In the genomic region with DNA sequence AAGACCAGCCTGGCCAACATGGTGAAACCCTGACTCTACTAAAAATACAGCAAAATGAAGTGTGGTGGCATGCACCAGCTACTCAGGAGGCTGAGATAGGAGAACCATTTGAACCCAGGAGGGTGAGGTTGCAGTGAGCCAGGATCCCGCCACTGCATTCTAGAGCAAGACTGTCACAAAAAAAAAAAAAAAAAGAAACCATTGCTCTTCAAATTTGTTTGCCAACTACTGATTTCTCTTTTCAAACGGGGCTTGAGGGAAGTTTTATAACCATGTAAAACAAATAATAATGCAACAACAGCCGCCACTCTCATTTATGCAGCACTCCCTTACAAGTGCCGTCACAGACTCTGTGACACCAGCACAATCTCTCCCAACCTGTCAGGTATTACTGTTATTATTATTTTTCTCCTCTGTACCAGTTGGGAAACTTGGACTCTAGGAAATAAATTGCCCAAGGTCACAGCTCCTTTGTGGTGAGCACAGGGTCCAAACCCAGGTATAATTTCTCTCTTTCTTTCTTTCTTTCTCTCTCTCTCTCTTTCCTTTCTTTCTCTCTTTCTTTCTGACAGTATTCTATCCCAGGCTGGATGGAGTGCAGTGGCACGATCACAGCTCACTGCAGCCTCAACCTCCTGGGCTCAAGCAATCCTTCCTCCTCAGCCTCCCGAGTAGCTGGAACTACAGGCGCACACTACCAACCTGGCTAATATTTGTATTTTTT, we compare ENCODE assay signal across 17 cellular contexts. TPM values are rescaled to one million over a fixed set of nuclear protein-coding genes. Genes with fewer than 3 reads are reported as not detected.
DNase-seq lines count a peak whose midpoint lies in the region; ATAC-seq, FAIRE-seq and TF ChIP-seq lines count a peak whose summit lies in the region.
"Had no signal": no experiment of that assay in that cellular context is flagged by ENCODE, and none has a peak within 500 bp of the region (broad histone marks: within the 10 kb centered on the region; RNA-seq: fewer than 3 reads in every experiment).

No MANE protein-coding gene starts in this region.

- TF ChIP-seq POLR2A in A549 (IDR thresholded peaks at IDR 0.05; ENCODE audit: low read length) = no peak

- no peaks in the 10 kb centered on the region for H3K27me3 ChIP-seq in CD8-positive, alpha-beta memory T cell (ENCODE audit: insufficient read depth, low read length, poor library complexity, severe bottlenecking)
- no peaks in the 10 kb centered on the region for H3K27me3 ChIP-seq in liver (ENCODE audit: control insufficient read depth in 4 of 4, insufficient read depth in 4 of 4, low read length in 3 of 4)
- H3K27me3 ChIP-seq: uterus had no signal

- peaks cover 0 to 25% (median 6%) of the 10 kb centered on the region in 3 donors for H3K36me3 Mint-ChIP-seq in CD8-positive, alpha-beta memory T cell
- H3K36me3 Mint-ChIP-seq in activated T-helper 17 cell treated with anti-CD3 and anti-CD28 coated beads, Interleukin-2, amount 50 U/mL, for 72 hours (ENCODE audit: low read depth) = peaks cover 61% of the 10 kb centered on the region

- POLR2A ChIA-PET in A549 (lab: Yijun Ruan, JAX) = no interaction called here
- POLR2A ChIA-PET in CD8-positive, alpha-beta memory T cell (lab: Charles Lee) = no interaction called here

- DNase-seq in A549 (ENCODE audit: low read depth in 1 of 2, low spot score in 1 of 2) (no peak), middle frontal gyrus (ENCODE audit: extremely low spot score, low spot score) (no peak), GM10266 (ENCODE audit: extremely low spot score) (no peak)
- no peak for DNase-seq in CD8-positive, alpha-beta memory T cell
- DNase-seq in activated CD8-positive, alpha-beta memory T cell treated with anti-CD3 and anti-CD28 coated beads, Interleukin-2, amount 50 U/mL, for 4 hours = no peak
- DNase-seq: activated CD4-positive, alpha-beta T cell treated with anti-CD3 and anti-CD28 coated beads, Interleukin-2, amount 50 U/mL, for 1 hour; activated effector memory CD4-positive, alpha-beta T cell treated with Interleukin-2 at 50 U/mL for 16 hours; central memory CD4-positive, alpha-beta T cell; NCI-H1105 treated with DMSO at 0.1 percent for 48 hours; uterus had no signal

- peaks cover 35% of the 10 kb centered on the region for H3K4me1 ChIP-seq in A549
- H3K4me1 ChIP-seq in CD8-positive, alpha-beta memory T cell (ENCODE audit: insufficient read depth, low read length) = peaks cover 62% of the 10 kb centered on the region
- peaks cover 4 to 29% (median 22%) of the 10 kb centered on the region in 4 donors for H3K4me1 ChIP-seq in liver (ENCODE audit: control insufficient read depth in 4 of 4, insufficient read depth in 4 of 4, low read length in 3 of 4)
- H3K4me1 ChIP-seq: uterus had no signal

- H3K27ac ChIP-seq in A549 = peak overlapping the region in 1 of 2 experiments; percentile 68; a peak in 4 of 6 replicates
- no peak overlapping the region for H3K27ac ChIP-seq in CD8-positive, alpha-beta memory T cell (ENCODE audit: low read depth, low read length)
- H3K27ac ChIP-seq in liver (ENCODE audit: low read depth in 1 of 2, low read length in 2 of 2) = peak overlapping the region; percentile 79 to 91

- peak overlapping the region in 7 of 8 donors; percentile 37 to 87 (median 68) for H3K27ac Mint-ChIP-seq in CD8-positive, alpha-beta memory T cell
- peak overlapping the region; percentile 95 for H3K27ac Mint-ChIP-seq in activated T-helper 17 cell treated with anti-CD3 and anti-CD28 coated beads, Interleukin-2, amount 50 U/mL, for 72 hours
- H3K27ac Mint-ChIP-seq: B cell; T-helper 1 cell treated with Interleukin-12 subunit alpha and Interleukin-12 subunit beta and Interleukin-4 antibody, amounts not matched to agents 30 μg/mL and 1 μg/mL, for 36 hours had no signal

- no peaks in the 10 kb centered on the region for H3K36me3 ChIP-seq in CD8-positive, alpha-beta memory T cell (ENCODE audit: insufficient read depth, low read length)
- no peaks in the 10 kb centered on the region for H3K36me3 ChIP-seq in liver (ENCODE audit: control insufficient read depth in 4 of 4, insufficient read depth in 3 of 4, low read depth in 1 of 4, low read length in 3 of 4)
- H3K36me3 ChIP-seq: uterus had no signal

- no peak for TF ChIP-seq CTCF in A549 (IDR thresholded peaks at IDR 0.05)
- TF ChIP-seq CTCF in liver (IDR thresholded peaks at IDR 0.05; ENCODE audit: low read depth, low read length, missing input control) = no peak
- TF ChIP-seq CTCF in GM10266 (IDR thresholded peaks at IDR 0.05; ENCODE audit: control insufficient read depth, insufficient read depth, low read depth, missing control alignments) = no peak

- no peak; a peak in 1 of 6 replicates for ATAC-seq in A549
- no peak for ATAC-seq in activated T-helper 17 cell treated with anti-CD3 and anti-CD28 coated beads, Interleukin-2, amount 50 U/mL, for 72 hours (replicated peaks)
- ATAC-seq in HG02588 (IDR thresholded peaks at IDR 0.05; ENCODE audit: unreplicated experiment) = no peak

- TF ChIP-seq EP300 in A549 (IDR thresholded peaks at IDR 0.05) = no peak

- no peak overlapping the region for H3K4me3 ChIP-seq in A549
- no peak overlapping the region for H3K4me3 ChIP-seq in CD8-positive, alpha-beta memory T cell (ENCODE audit: low read length)
- no peak overlapping the region for H3K4me3 ChIP-seq in liver (ENCODE audit: low read depth in 1 of 3, low read length in 3 of 3)
- H3K4me3 ChIP-seq: GM12878, uterus had no signal

- CTCF ChIA-PET in A549 (lab: Yijun Ruan, JAX) = interaction anchor here (0.6 kb wide), 1 partner anchor 26 kb away, joined by 3 read pairs; no protein-coding TSS in a partner anchor
- CTCF ChIA-PET in CD8-positive, alpha-beta memory T cell (lab: Charles Lee) = no interaction called here

- H3K9me3 Mint-ChIP-seq in CD8-positive, alpha-beta memory T cell = no peaks in the 10 kb centered on the region
- H3K9me3 Mint-ChIP-seq in activated T-helper 17 cell treated with anti-CD3 and anti-CD28 coated beads, Interleukin-2, amount 50 U/mL, for 72 hours = no peaks in the 10 kb centered on the region
- H3K9me3 Mint-ChIP-seq: T-helper 1 cell treated with Interleukin-12 subunit alpha and Interleukin-12 subunit beta and Interleukin-4 antibody, amounts not matched to agents 30 μg/mL and 1 μg/mL, for 36 hours had no signal

- no peaks in the 10 kb centered on the region for H3K9me3 ChIP-seq in A549
- H3K9me3 ChIP-seq in CD8-positive, alpha-beta memory T cell (ENCODE audit: low read length) = no peaks in the 10 kb centered on the region
- no peaks in the 10 kb centered on the region for H3K9me3 ChIP-seq in liver (ENCODE audit: control insufficient read depth in 4 of 4, low read length in 3 of 4)
- H3K9me3 ChIP-seq: uterus had no signal

- H3K27me3 Mint-ChIP-seq in CD8-positive, alpha-beta memory T cell = no peaks in the 10 kb centered on the region
- H3K27me3 Mint-ChIP-seq in activated T-helper 17 cell treated with anti-CD3 and anti-CD28 coated beads, Interleukin-2, amount 50 U/mL, for 72 hours = no peaks in the 10 kb centered on the region
- H3K27me3 Mint-ChIP-seq: B cell had no signal

- H3K4me3 Mint-ChIP-seq in CD8-positive, alpha-beta memory T cell = peak overlapping the region in 3 of 7 donors; percentile 60 to 67 (median 60)
- peak overlapping the region; percentile 63 for H3K4me3 Mint-ChIP-seq in activated T-helper 17 cell treated with anti-CD3 and anti-CD28 coated beads, Interleukin-2, amount 50 U/mL, for 72 hours
- H3K4me3 Mint-ChIP-seq: B cell; T-helper 1 cell treated with Interleukin-12 subunit alpha and Interleukin-12 subunit beta and Interleukin-4 antibody, amounts not matched to agents 30 μg/mL and 1 μg/mL, for 36 hours had no signal

- TF ChIP-seq RAD21 in A549 (conservative IDR thresholded peaks at IDR 0.05 in 1 of 2, IDR thresholded peaks at IDR 0.05 in 1 of 2) (no peak), liver (IDR thresholded peaks at IDR 0.05) (no peak)

- H3K4me2 ChIP-seq in A549 = peak overlapping the region; percentile 68

- no peak for FAIRE-seq in A549 (lab: Jason Lieb, UNC)
- FAIRE-seq: endothelial cell of umbilical vein, GM12878 had no signal

- H3K4me1 Mint-ChIP-seq in CD8-positive, alpha-beta memory T cell = peaks cover 59 to 79% (median 66%) of the 10 kb centered on the region in 3 donors
- H3K4me1 Mint-ChIP-seq in activated T-helper 17 cell treated with anti-CD3 and anti-CD28 coated beads, Interleukin-2, amount 50 U/mL, for 72 hours = peaks cover 34% of the 10 kb centered on the region

- H3K9ac ChIP-seq in liver (ENCODE audit: low read depth in 1 of 2, low read length in 2 of 2) = peak overlapping the region in 1 of 2 donors; percentile 43

- WGBS in A549 (ENCODE audit: missing lambda C conversion rate) = 65% methylated on average over 7 of the region's 7 CpGs
- 50% methylated on average over 7 of the region's 7 CpGs for WGBS in liver

TF ChIP-seq in A549, 52 proteins besides CTCF, POLR2A, EP300 and RAD21 (continues in another document):
- no peak for TF ChIP-seq KDM5A (IDR thresholded peaks at IDR 0.05)

TF ChIP-seq in liver, 16 proteins besides CTCF, POLR2A, EP300 and RAD21 (continues in another document):
- TF ChIP-seq, protein P1, sequence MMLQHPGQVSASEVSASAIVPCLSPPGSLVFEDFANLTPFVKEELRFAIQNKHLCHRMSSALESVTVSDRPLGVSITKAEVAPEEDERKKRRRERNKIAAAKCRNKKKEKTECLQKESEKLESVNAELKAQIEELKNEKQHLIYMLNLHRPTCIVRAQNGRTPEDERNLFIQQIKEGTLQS (IDR thresholded peaks at IDR 0.05) = no peak
- TF ChIP-seq, protein P2, sequence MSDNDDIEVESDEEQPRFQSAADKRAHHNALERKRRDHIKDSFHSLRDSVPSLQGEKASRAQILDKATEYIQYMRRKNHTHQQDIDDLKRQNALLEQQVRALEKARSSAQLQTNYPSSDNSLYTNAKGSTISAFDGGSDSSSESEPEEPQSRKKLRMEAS (IDR thresholded peaks at IDR 0.05) = no peak
- TF ChIP-seq YY1 (IDR thresholded peaks at IDR 0.05) = peak; percentile 14

RNA-seq across cellular contexts. Expression of a gene that starts 25.4 kb away (rescaled TPM):
- 13.4 and 16.9 TPM in 2 replicates for polyA plus RNA-seq in A549 (2011; rRNA removed)
- polyA plus RNA-seq in A549 (2012; cell fraction: cytosol; rRNA removed) = 1.9 and 2.4 TPM in 2 replicates
- 1.7 and 2.2 TPM in 2 replicates for polyA plus RNA-seq in A549 (2012; cell fraction: nucleus; rRNA removed)
- polyA plus RNA-seq in A549 (2017; fragmentation: RNase III; extraction: RNeasy Plus Mini Kit Qiagen cat#74134 plus additional on column Dnase treatment) = 5.4 to 7.0 TPM (median 6.7 TPM) in 3 replicates
- polyA minus RNA-seq in A549 (2011; rRNA and poly(A)+ RNA removed) = 23.8 and 28.3 TPM in 2 replicates
- 10 to 100 TPM; 32.9 to 33.3 TPM for total RNA-seq in CD8-positive, alpha-beta memory T cell
- 13.7 TPM for polyA plus RNA-seq in CD8-positive, alpha-beta memory T cell
- 10 to 100 TPM; 50.7 to 76.7 TPM for total RNA-seq in activated T-helper 17 cell treated with anti-CD3 and anti-CD28 coated beads, Interleukin-2, amount 50 U/mL, for 72 hours
- total RNA-seq in liver = 10 to 100 TPM; 37.4 to 82.3 TPM
- polyA plus RNA-seq in liver = 10 to 100 TPM; 22.2 to 26.6 TPM
